1 cellular context compared by ENCODE assay signal in the genomic region with DNA sequence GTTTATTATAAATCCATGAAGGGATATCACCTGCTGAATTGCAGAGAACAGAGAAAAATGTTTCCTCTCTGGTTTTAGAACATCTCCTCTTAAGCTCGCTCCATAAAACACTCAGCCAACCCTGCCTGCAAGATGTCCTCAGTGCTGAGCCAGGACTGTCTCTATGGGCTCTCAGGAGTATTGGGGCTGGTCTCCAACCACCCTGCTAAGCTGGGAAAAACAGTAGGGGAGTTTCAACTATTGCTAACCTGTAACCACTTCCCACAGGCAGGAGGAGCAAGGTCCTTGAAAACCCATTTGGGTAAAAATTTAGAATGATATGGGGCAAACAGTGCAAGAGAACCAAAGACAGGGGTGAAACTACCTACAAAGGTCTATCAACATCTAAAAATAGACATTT.
TF ChIP-seq lines count a peak whose summit lies in the region.

No MANE protein-coding gene starts in this region.

TF ChIP-seq in GM23338, 12 proteins besides CTCF, POLR2A, EP300 and RAD21 (continued from another document):
- TF ChIP-seq, protein P1, sequence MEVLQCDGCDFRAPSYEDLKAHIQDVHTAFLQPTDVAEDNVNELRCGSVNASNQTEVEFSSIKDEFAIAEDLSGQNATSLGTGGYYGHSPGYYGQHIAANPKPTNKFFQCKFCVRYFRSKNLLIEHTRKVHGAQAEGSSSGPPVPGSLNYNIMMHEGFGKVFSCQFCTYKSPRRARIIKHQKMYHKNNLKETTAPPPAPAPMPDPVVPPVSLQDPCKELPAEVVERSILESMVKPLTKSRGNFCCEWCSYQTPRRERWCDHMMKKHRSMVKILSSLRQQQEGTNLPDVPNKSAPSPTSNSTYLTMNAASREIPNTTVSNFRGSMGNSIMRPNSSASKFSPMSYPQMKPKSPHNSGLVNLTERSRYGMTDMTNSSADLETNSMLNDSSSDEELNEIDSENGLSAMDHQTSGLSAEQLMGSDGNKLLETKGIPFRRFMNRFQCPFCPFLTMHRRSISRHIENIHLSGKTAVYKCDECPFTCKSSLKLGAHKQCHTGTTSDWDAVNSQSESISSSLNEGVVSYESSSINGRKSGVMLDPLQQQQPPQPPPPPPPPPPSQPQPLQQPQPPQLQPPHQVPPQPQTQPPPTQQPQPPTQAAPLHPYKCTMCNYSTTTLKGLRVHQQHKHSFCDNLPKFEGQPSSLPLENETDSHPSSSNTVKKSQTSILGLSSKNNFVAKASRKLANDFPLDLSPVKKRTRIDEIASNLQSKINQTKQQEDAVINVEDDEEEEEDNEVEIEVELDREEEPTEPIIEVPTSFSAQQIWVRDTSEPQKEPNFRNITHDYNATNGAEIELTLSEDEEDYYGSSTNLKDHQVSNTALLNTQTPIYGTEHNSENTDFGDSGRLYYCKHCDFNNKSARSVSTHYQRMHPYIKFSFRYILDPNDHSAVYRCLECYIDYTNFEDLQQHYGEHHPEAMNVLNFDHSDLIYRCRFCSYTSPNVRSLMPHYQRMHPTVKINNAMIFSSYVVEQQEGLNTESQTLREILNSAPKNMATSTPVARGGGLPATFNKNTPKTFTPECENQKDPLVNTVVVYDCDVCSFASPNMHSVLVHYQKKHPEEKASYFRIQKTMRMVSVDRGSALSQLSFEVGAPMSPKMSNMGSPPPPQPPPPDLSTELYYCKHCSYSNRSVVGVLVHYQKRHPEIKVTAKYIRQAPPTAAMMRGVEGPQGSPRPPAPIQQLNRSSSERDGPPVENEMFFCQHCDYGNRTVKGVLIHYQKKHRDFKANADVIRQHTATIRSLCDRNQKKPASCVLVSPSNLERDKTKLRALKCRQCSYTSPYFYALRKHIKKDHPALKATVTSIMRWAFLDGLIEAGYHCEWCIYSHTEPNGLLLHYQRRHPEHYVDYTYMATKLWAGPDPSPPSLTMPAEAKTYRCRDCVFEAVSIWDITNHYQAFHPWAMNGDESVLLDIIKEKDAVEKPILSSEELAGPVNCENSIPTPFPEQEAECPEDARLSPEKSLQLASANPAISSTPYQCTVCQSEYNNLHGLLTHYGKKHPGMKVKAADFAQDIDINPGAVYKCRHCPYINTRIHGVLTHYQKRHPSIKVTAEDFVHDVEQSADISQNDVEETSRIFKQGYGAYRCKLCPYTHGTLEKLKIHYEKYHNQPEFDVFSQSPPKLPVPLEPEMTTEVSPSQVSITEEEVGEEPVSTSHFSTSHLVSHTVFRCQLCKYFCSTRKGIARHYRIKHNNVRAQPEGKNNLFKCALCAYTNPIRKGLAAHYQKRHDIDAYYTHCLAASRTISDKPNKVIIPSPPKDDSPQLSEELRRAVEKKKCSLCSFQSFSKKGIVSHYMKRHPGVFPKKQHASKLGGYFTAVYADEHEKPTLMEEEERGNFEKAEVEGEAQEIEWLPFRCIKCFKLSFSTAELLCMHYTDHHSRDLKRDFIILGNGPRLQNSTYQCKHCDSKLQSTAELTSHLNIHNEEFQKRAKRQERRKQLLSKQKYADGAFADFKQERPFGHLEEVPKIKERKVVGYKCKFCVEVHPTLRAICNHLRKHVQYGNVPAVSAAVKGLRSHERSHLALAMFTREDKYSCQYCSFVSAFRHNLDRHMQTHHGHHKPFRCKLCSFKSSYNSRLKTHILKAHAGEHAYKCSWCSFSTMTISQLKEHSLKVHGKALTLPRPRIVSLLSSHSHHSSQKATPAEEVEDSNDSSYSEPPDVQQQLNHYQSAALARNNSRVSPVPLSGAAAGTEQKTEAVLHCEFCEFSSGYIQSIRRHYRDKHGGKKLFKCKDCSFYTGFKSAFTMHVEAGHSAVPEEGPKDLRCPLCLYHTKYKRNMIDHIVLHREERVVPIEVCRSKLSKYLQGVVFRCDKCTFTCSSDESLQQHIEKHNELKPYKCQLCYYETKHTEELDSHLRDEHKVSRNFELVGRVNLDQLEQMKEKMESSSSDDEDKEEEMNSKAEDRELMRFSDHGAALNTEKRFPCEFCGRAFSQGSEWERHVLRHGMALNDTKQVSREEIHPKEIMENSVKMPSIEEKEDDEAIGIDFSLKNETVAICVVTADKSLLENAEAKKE (CRISPR knock-in tag; IDR thresholded peaks at IDR 0.05): no peak
- TF ChIP-seq ZNF114 (CRISPR knock-in tag; IDR thresholded peaks at IDR 0.05) (no peak), ZNF331 (CRISPR knock-in tag; IDR thresholded peaks at IDR 0.05; ENCODE audit: low read depth) (no peak), CREB1 (CRISPR knock-in tag; IDR thresholded peaks at IDR 0.05; ENCODE audit: low read depth) (no peak), POLR2AphosphoS5 (IDR thresholded peaks at IDR 0.05; ENCODE audit: low read depth) (no peak)
- TF ChIP-seq, protein P2, sequence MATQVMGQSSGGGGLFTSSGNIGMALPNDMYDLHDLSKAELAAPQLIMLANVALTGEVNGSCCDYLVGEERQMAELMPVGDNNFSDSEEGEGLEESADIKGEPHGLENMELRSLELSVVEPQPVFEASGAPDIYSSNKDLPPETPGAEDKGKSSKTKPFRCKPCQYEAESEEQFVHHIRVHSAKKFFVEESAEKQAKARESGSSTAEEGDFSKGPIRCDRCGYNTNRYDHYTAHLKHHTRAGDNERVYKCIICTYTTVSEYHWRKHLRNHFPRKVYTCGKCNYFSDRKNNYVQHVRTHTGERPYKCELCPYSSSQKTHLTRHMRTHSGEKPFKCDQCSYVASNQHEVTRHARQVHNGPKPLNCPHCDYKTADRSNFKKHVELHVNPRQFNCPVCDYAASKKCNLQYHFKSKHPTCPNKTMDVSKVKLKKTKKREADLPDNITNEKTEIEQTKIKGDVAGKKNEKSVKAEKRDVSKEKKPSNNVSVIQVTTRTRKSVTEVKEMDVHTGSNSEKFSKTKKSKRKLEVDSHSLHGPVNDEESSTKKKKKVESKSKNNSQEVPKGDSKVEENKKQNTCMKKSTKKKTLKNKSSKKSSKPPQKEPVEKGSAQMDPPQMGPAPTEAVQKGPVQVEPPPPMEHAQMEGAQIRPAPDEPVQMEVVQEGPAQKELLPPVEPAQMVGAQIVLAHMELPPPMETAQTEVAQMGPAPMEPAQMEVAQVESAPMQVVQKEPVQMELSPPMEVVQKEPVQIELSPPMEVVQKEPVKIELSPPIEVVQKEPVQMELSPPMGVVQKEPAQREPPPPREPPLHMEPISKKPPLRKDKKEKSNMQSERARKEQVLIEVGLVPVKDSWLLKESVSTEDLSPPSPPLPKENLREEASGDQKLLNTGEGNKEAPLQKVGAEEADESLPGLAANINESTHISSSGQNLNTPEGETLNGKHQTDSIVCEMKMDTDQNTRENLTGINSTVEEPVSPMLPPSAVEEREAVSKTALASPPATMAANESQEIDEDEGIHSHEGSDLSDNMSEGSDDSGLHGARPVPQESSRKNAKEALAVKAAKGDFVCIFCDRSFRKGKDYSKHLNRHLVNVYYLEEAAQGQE (IDR thresholded peaks at IDR 0.05; ENCODE audit: unreplicated experiment): no peak
